Comparison of ENCODE assay signal across 1 cellular context in the genomic region with DNA sequence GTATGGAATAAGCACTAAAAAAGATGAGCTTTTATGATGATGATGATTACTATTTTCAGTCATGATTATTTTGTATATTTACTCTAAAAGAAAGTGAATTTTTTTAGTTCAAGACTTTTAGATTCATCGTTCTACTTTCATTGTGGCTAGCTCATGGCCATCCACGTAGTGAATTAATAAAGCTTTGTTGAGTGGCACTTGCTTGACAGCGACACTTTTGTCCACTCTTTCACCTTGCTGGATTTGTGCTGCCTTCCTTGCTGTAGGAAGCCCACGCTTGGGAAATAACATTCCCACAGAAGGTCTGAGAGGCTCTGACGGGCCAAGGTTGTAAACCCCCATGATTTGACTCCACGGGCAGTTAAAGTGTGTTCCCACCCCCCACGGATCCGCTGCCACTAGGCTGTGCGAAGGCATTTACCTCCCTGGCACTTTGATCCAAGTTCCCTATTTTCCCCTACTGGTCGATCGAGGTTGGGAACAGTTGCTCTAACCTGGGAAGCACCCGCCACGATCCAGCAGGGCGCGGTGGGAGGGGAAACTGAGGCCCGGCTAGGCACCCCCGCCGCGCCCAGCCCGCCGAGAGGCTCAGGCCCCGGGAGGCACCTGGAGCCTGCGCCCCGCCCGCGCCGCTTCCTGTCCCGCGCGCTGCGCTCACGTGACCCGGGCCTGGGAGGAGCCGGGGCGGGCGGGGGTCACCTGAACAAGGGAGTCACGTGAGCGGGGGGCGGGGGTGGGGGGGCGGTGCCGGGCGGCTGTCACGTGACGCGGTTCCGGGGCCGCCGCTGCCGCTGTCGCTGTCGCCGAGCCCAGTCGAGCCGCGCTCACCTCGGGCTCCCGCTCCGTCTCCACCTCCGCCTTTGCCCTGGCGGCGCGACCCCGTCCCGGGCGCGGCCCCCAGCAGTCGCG.
TF ChIP-seq lines count a peak whose summit lies in the region.

A gene with protein sequence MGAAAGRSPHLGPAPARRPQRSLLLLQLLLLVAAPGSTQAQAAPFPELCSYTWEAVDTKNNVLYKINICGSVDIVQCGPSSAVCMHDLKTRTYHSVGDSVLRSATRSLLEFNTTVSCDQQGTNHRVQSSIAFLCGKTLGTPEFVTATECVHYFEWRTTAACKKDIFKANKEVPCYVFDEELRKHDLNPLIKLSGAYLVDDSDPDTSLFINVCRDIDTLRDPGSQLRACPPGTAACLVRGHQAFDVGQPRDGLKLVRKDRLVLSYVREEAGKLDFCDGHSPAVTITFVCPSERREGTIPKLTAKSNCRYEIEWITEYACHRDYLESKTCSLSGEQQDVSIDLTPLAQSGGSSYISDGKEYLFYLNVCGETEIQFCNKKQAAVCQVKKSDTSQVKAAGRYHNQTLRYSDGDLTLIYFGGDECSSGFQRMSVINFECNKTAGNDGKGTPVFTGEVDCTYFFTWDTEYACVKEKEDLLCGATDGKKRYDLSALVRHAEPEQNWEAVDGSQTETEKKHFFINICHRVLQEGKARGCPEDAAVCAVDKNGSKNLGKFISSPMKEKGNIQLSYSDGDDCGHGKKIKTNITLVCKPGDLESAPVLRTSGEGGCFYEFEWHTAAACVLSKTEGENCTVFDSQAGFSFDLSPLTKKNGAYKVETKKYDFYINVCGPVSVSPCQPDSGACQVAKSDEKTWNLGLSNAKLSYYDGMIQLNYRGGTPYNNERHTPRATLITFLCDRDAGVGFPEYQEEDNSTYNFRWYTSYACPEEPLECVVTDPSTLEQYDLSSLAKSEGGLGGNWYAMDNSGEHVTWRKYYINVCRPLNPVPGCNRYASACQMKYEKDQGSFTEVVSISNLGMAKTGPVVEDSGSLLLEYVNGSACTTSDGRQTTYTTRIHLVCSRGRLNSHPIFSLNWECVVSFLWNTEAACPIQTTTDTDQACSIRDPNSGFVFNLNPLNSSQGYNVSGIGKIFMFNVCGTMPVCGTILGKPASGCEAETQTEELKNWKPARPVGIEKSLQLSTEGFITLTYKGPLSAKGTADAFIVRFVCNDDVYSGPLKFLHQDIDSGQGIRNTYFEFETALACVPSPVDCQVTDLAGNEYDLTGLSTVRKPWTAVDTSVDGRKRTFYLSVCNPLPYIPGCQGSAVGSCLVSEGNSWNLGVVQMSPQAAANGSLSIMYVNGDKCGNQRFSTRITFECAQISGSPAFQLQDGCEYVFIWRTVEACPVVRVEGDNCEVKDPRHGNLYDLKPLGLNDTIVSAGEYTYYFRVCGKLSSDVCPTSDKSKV (N-terminal part only) (plus strand): TSS at position 788 of the 909 bp plus-strand sequence. CDS start 165 bp downstream, outside the sequence.

TF ChIP-seq in HepG2, 621 proteins besides CTCF, POLR2A, EP300 and RAD21 (continued from another document and continues in another):
- TF ChIP-seq PPARG (CRISPR knock-in tag; conservative IDR thresholded peaks at IDR 0.05), result peak; percentile 21; the same call in 1 of the 2 replicates
- TF ChIP-seq TCF7 (IDR thresholded peaks at IDR 0.05; ENCODE audit: low read depth), result no peak
- 0 out of 2 replicates have a peak, but pooled peaks have one; percentile 62 for TF ChIP-seq ZNF577 (CRISPR knock-in tag; IDR thresholded peaks at IDR 0.05; ENCODE audit: borderline replicate concordance, low read depth)
- TF ChIP-seq RARA (CRISPR knock-in tag; IDR thresholded peaks at IDR 0.05), result no peak
- TF ChIP-seq ZNF253 (CRISPR knock-in tag; IDR thresholded peaks at IDR 0.05; ENCODE audit: borderline replicate concordance), result no peak
- TF ChIP-seq ZNF274 (CRISPR knock-in tag; IDR thresholded peaks at IDR 0.05), result no peak
- 0 out of 2 replicates have a peak, but pooled peaks have one; percentile 16 for TF ChIP-seq RXRB (CRISPR knock-in tag; IDR thresholded peaks at IDR 0.05; ENCODE audit: borderline replicate concordance)
- 0 out of 2 replicates have a peak, but pooled peaks have one; percentile 35 for TF ChIP-seq ISL2 (CRISPR knock-in tag; IDR thresholded peaks at IDR 0.05)
- TF ChIP-seq, protein P1, sequence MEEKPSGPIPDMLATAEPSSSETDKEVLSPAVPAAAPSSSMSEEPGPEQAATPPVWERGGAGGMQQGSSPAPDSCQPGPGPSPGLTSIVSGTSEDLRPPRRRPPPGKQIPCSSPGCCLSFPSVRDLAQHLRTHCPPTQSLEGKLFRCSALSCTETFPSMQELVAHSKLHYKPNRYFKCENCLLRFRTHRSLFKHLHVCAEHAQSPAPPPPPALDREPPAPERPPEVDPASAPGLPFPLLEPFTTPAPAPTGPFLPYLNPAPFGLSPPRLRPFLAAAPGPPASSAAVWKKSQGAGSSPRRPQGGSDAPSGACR (CRISPR knock-in tag; IDR thresholded peaks at IDR 0.05), result no peak
- TF ChIP-seq ZNF331 (CRISPR knock-in tag; IDR thresholded peaks at IDR 0.05), result peak; percentile 74
- no peak for TF ChIP-seq KDM1A (CRISPR knock-in tag; IDR thresholded peaks at IDR 0.05)
- TF ChIP-seq ZNF598 (CRISPR knock-in tag; IDR thresholded peaks at IDR 0.05; ENCODE audit: borderline replicate concordance), result peak; percentile 60
- peak; percentile 58; the same call in 1 of the 2 replicates for TF ChIP-seq ZNF564 (CRISPR knock-in tag; IDR thresholded peaks at IDR 0.05)
- TF ChIP-seq POLR2G (IDR thresholded peaks at IDR 0.05; ENCODE audit: low read depth, low read length), result peak; percentile 97
- no peak for TF ChIP-seq ZNF777 (CRISPR knock-in tag; IDR thresholded peaks at IDR 0.05)
- 0 out of 2 replicates have a peak, but pooled peaks have one; percentile 39 for TF ChIP-seq TEAD2 (CRISPR knock-in tag; IDR thresholded peaks at IDR 0.05)
- TF ChIP-seq ZNF44 (CRISPR knock-in tag; IDR thresholded peaks at IDR 0.05), result no peak; the same call in 1 of the 2 replicates
- TF ChIP-seq ZNF761 (CRISPR knock-in tag; conservative IDR thresholded peaks at IDR 0.05), result 0 out of 2 replicates have a peak, but pooled peaks have one; percentile 74
- TF ChIP-seq, protein P2, sequence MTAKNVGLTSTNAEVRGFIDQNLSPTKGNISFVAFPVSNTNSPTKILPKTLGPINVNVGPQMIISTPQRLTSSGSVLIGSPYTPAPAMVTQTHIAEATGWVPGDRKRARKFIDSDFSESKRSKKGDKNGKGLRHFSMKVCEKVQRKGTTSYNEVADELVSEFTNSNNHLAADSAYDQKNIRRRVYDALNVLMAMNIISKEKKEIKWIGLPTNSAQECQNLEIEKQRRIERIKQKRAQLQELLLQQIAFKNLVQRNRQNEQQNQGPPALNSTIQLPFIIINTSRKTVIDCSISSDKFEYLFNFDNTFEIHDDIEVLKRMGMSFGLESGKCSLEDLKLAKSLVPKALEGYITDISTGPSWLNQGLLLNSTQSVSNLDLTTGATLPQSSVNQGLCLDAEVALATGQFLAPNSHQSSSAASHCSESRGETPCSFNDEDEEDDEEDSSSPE (CRISPR knock-in tag; IDR thresholded peaks at IDR 0.05), result peak; percentile 92
- peak; percentile 67; the same call in 1 of the 2 replicates for TF ChIP-seq ZNF605 (CRISPR knock-in tag; IDR thresholded peaks at IDR 0.05)
- TF ChIP-seq, protein P3, sequence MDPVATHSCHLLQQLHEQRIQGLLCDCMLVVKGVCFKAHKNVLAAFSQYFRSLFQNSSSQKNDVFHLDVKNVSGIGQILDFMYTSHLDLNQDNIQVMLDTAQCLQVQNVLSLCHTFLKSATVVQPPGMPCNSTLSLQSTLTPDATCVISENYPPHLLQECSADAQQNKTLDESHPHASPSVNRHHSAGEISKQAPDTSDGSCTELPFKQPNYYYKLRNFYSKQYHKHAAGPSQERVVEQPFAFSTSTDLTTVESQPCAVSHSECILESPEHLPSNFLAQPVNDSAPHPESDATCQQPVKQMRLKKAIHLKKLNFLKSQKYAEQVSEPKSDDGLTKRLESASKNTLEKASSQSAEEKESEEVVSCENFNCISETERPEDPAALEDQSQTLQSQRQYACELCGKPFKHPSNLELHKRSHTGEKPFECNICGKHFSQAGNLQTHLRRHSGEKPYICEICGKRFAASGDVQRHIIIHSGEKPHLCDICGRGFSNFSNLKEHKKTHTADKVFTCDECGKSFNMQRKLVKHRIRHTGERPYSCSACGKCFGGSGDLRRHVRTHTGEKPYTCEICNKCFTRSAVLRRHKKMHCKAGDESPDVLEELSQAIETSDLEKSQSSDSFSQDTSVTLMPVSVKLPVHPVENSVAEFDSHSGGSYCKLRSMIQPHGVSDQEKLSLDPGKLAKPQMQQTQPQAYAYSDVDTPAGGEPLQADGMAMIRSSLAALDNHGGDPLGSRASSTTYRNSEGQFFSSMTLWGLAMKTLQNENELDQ (CRISPR knock-in tag; IDR thresholded peaks at IDR 0.05; ENCODE audit: borderline replicate concordance), result no peak
- TF ChIP-seq, protein P4, sequence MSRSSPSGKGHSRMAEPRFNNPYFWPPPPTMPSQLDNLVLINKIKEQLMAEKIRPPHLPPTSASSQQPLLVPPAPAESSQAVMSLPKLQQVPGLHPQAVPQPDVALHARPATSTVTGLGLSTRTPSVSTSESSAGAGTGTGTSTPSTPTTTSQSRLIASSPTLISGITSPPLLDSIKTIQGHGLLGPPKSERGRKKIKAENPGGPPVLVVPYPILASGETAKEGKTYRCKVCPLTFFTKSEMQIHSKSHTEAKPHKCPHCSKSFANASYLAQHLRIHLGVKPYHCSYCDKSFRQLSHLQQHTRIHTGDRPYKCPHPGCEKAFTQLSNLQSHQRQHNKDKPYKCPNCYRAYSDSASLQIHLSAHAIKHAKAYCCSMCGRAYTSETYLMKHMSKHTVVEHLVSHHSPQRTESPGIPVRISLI (CRISPR knock-in tag; IDR thresholded peaks at IDR 0.05; ENCODE audit: borderline replicate concordance), result peak; percentile 41; the same call in 1 of the 2 replicates
- peak; percentile 79; the same call in 1 of the 2 replicates for TF ChIP-seq FOXC1 (CRISPR knock-in tag; IDR thresholded peaks at IDR 0.05; ENCODE audit: borderline replicate concordance)
- TF ChIP-seq ZNF160 (CRISPR knock-in tag; IDR thresholded peaks at IDR 0.05), result peak; percentile 70; the same call in 1 of the 2 replicates
- peak; percentile 26; the same call in 1 of the 2 replicates for TF ChIP-seq ZNF234 (CRISPR knock-in tag; conservative IDR thresholded peaks at IDR 0.05)
- no peak; the same call in 1 of the 2 replicates for TF ChIP-seq ZNF570 (CRISPR knock-in tag; IDR thresholded peaks at IDR 0.05; ENCODE audit: borderline replicate concordance)
- TF ChIP-seq ZNF556 (CRISPR knock-in tag; IDR thresholded peaks at IDR 0.05; ENCODE audit: borderline replicate concordance), result 0 out of 2 replicates have a peak, but pooled peaks have one; percentile 81
- peak; percentile 36 for TF ChIP-seq TBL1XR1 (IDR thresholded peaks at IDR 0.05; ENCODE audit: borderline replicate concordance, low read length, partially characterized antibody)
- peak; percentile 71 for TF ChIP-seq THAP11 (CRISPR knock-in tag; IDR thresholded peaks at IDR 0.05)
- peak; percentile 25; the same call in 1 of the 2 replicates for TF ChIP-seq MIER3 (CRISPR knock-in tag; IDR thresholded peaks at IDR 0.05; ENCODE audit: borderline replicate concordance)
- TF ChIP-seq, protein P5, sequence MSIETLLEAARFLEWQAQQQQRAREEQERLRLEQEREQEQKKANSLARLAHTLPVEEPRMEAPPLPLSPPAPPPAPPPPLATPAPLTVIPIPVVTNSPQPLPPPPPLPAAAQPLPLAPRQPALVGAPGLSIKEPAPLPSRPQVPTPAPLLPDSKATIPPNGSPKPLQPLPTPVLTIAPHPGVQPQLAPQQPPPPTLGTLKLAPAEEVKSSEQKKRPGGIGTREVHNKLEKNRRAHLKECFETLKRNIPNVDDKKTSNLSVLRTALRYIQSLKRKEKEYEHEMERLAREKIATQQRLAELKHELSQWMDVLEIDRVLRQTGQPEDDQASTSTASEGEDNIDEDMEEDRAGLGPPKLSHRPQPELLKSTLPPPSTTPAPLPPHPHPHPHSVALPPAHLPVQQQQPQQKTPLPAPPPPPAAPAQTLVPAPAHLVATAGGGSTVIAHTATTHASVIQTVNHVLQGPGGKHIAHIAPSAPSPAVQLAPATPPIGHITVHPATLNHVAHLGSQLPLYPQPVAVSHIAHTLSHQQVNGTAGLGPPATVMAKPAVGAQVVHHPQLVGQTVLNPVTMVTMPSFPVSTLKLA (IDR thresholded peaks at IDR 0.05), result no peak
- no peak for TF ChIP-seq SPEN (CRISPR knock-in tag; IDR thresholded peaks at IDR 0.05; ENCODE audit: low read depth)
- no peak for TF ChIP-seq EED (CRISPR knock-in tag; IDR thresholded peaks at IDR 0.05)
- TF ChIP-seq, protein P6, sequence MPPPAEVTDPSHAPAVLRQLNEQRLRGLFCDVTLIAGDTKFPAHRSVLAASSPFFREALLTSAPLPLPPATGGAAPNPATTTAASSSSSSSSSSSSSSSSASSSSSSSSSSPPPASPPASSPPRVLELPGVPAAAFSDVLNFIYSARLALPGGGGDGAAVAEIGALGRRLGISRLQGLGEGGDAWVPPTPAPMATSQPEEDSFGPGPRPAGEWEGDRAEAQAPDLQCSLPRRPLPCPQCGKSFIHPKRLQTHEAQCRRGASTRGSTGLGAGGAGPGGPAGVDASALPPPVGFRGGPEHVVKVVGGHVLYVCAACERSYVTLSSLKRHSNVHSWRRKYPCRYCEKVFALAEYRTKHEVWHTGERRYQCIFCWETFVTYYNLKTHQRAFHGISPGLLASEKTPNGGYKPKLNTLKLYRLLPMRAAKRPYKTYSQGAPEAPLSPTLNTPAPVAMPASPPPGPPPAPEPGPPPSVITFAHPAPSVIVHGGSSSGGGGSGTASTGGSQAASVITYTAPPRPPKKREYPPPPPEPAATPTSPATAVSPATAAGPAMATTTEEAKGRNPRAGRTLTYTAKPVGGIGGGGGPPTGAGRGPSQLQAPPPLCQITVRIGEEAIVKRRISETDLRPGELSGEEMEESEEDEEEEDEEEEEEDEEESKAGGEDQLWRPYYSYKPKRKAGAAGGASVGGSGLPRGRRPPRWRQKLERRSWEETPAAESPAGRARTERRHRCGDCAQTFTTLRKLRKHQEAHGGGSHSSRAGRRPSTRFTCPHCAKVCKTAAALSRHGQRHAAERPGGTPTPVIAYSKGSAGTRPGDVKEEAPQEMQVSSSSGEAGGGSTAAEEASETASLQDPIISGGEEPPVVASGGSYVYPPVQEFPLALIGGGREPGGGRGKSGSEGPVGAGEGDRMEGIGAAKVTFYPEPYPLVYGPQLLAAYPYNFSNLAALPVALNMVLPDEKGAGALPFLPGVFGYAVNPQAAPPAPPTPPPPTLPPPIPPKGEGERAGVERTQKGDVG (CRISPR knock-in tag; IDR thresholded peaks at IDR 0.05; ENCODE audit: borderline replicate concordance), result no peak
- no peak for TF ChIP-seq RORA (CRISPR knock-in tag; IDR thresholded peaks at IDR 0.05)
- no peak for TF ChIP-seq NR2F2 (IDR thresholded peaks at IDR 0.05; ENCODE audit: borderline replicate concordance, low read depth)
- no peak for TF ChIP-seq ELF4 (CRISPR knock-in tag; IDR thresholded peaks at IDR 0.05; ENCODE audit: borderline replicate concordance)
- no peak for TF ChIP-seq CENPT (CRISPR knock-in tag; IDR thresholded peaks at IDR 0.05; ENCODE audit: low read depth)
- TF ChIP-seq MXD4 (CRISPR knock-in tag; IDR thresholded peaks at IDR 0.05), result peak; percentile 17; the same call in 1 of the 2 replicates
- no peak for TF ChIP-seq REXO4 (CRISPR knock-in tag; IDR thresholded peaks at IDR 0.05; ENCODE audit: borderline replicate concordance)
- TF ChIP-seq ZNF772 (CRISPR knock-in tag; IDR thresholded peaks at IDR 0.05), result no peak
- TF ChIP-seq JUNB (CRISPR knock-in tag; IDR thresholded peaks at IDR 0.05; ENCODE audit: borderline replicate concordance), result no peak
- no peak for TF ChIP-seq CEBPB (IDR thresholded peaks at IDR 0.05; ENCODE audit: borderline replicate concordance, low read depth, low read length)
- TF ChIP-seq ERF (CRISPR knock-in tag; IDR thresholded peaks at IDR 0.05), result peak; percentile 77; the same call in 1 of the 2 replicates
- peak; percentile 90 for TF ChIP-seq PHF8 (CRISPR knock-in tag; IDR thresholded peaks at IDR 0.05)
- TF ChIP-seq THYN1 (CRISPR knock-in tag; IDR thresholded peaks at IDR 0.05; ENCODE audit: borderline replicate concordance, low read depth), result no peak
- no peak; the same call in 1 of the 2 replicates for TF ChIP-seq NFKBIZ (CRISPR knock-in tag; IDR thresholded peaks at IDR 0.05)
- TF ChIP-seq ZNF124 (CRISPR knock-in tag; IDR thresholded peaks at IDR 0.05), result 0 out of 2 replicates have a peak, but pooled peaks have one; percentile 40
- 0 out of 2 replicates have a peak, but pooled peaks have one; percentile 12 for TF ChIP-seq NFIC (IDR thresholded peaks at IDR 0.05; ENCODE audit: low read length)
